In genomic region chr17:79835953-79836951, GRCh38 we compare ENCODE assay signal across 8 cellular contexts. TPM values are rescaled to one million over a fixed set of nuclear protein-coding genes. Genes with fewer than 3 reads are reported as not detected.
DNase-seq lines count a peak whose midpoint lies in the region; ATAC-seq and TF ChIP-seq lines count a peak whose summit lies in the region.

No MANE protein-coding gene starts in this region.

- peak in 1 of 2 donors; percentile 13 for TF ChIP-seq RAD21 in liver (IDR thresholded peaks at IDR 0.05)

- H3K27ac Mint-ChIP-seq in CD8-positive, alpha-beta memory T cell = peak overlapping the region in 4 of 8 donors; percentile 15 to 100 (median 68)
- peak overlapping the region; percentile 22 for H3K27ac Mint-ChIP-seq in activated naive CD8-positive, alpha-beta T cell treated with anti-CD3 and anti-CD28 coated beads, Interleukin-2, amount 50 U/mL, for 24 hours

- peak in 1 of 5 donors; percentile 48 for DNase-seq in CD8-positive, alpha-beta memory T cell
- DNase-seq in MV-4-11 (lab: John Stamatoyannopoulos, UW) (peak; percentile 87), GM20000 (ENCODE audit: low spot score) (no peak)
- DNase-seq in activated naive CD8-positive, alpha-beta T cell treated with anti-CD3 and anti-CD28 coated beads, Interleukin-2, amount 50 U/mL, for 24 hours = no peak

- 40% methylated on average over 42 of the region's 42 CpGs for WGBS in liver

- CTCF ChIA-PET in CD8-positive, alpha-beta memory T cell (lab: Charles Lee) = interaction anchor here (0.9 to 3.5 kb wide), 11 partner anchors 8 to 157 kb away, joined by 3 to 15 read pairs (median 4); no protein-coding TSS in a partner anchor

- H3K9ac ChIP-seq in liver (ENCODE audit: low read depth in 1 of 2, low read length in 2 of 2) = no peak overlapping the region

- no peaks in the 10 kb centered on the region for H3K9me3 ChIP-seq in CD8-positive, alpha-beta memory T cell (ENCODE audit: low read length)
- H3K9me3 ChIP-seq in liver (ENCODE audit: control insufficient read depth in 4 of 4, low read length in 3 of 4) = no peaks in the 10 kb centered on the region

- no peak for TF ChIP-seq CTCF in liver (IDR thresholded peaks at IDR 0.05; ENCODE audit: low read depth, low read length, missing input control)
- no peak for TF ChIP-seq CTCF in GM20000 (IDR thresholded peaks at IDR 0.05; ENCODE audit: extremely low read depth, missing control alignments)

- peaks cover 21 to 62% (median 31%) of the 10 kb centered on the region in 3 donors for H3K4me1 Mint-ChIP-seq in CD8-positive, alpha-beta memory T cell
- H3K4me1 Mint-ChIP-seq in activated naive CD8-positive, alpha-beta T cell treated with anti-CD3 and anti-CD28 coated beads, Interleukin-2, amount 50 U/mL, for 24 hours = peaks cover 41% of the 10 kb centered on the region

- H3K36me3 ChIP-seq in CD8-positive, alpha-beta memory T cell (ENCODE audit: insufficient read depth, low read length) = peaks cover 5% of the 10 kb centered on the region
- H3K36me3 ChIP-seq in liver (ENCODE audit: control insufficient read depth in 4 of 4, insufficient read depth in 3 of 4, low read depth in 1 of 4, low read length in 3 of 4) = peaks cover 0 to 4% (median 1%) of the 10 kb centered on the region in 4 donors

- H3K9me3 Mint-ChIP-seq in CD8-positive, alpha-beta memory T cell = no peaks in the 10 kb centered on the region
- H3K9me3 Mint-ChIP-seq in activated naive CD8-positive, alpha-beta T cell treated with anti-CD3 and anti-CD28 coated beads, Interleukin-2, amount 50 U/mL, for 24 hours = no peaks in the 10 kb centered on the region

- H3K27me3 Mint-ChIP-seq in CD8-positive, alpha-beta memory T cell = peaks cover 13 to 19% of the 10 kb centered on the region in 2 donors
- H3K27me3 Mint-ChIP-seq in activated naive CD8-positive, alpha-beta T cell treated with anti-CD3 and anti-CD28 coated beads, Interleukin-2, amount 50 U/mL, for 24 hours = peaks cover 13% of the 10 kb centered on the region

- H3K4me3 Mint-ChIP-seq in CD8-positive, alpha-beta memory T cell = peak overlapping the region; percentile 61 to 100 (median 97)
- H3K4me3 Mint-ChIP-seq in activated naive CD8-positive, alpha-beta T cell treated with anti-CD3 and anti-CD28 coated beads, Interleukin-2, amount 50 U/mL, for 24 hours = peak overlapping the region; percentile 88

- H3K36me3 Mint-ChIP-seq in CD8-positive, alpha-beta memory T cell = peaks cover 0 to 38% (median 5%) of the 10 kb centered on the region in 3 donors
- peaks cover 6% of the 10 kb centered on the region for H3K36me3 Mint-ChIP-seq in activated naive CD8-positive, alpha-beta T cell treated with anti-CD3 and anti-CD28 coated beads, Interleukin-2, amount 50 U/mL, for 24 hours (ENCODE audit: low read depth)

- H3K27ac ChIP-seq in CD8-positive, alpha-beta memory T cell (ENCODE audit: low read depth, low read length) = peak overlapping the region; percentile 89
- peak overlapping the region; percentile 79 to 94 for H3K27ac ChIP-seq in liver (ENCODE audit: low read depth in 1 of 2, low read length in 2 of 2)

- POLR2A ChIA-PET in CD8-positive, alpha-beta memory T cell (lab: Charles Lee) = interaction anchor here (0.7 to 9.3 kb wide), 8 partner anchors 15 to 90 kb away, joined by 3 to 79 read pairs (median 8); partner anchors contain the start of gene CBX8

- H3K27me3 ChIP-seq in CD8-positive, alpha-beta memory T cell (ENCODE audit: insufficient read depth, low read length, poor library complexity, severe bottlenecking) = peaks cover 15% of the 10 kb centered on the region
- no peaks in the 10 kb centered on the region for H3K27me3 ChIP-seq in liver (ENCODE audit: control insufficient read depth in 4 of 4, insufficient read depth in 4 of 4, low read length in 3 of 4)

- no peak for ATAC-seq in activated naive CD8-positive, alpha-beta T cell treated with anti-CD3 and anti-CD28 coated beads, Interleukin-2, amount 50 U/mL, for 24 hours
- ATAC-seq in HG02973 (IDR thresholded peaks at IDR 0.05; ENCODE audit: unreplicated experiment) (no peak), HG03095 (IDR thresholded peaks at IDR 0.05; ENCODE audit: unreplicated experiment) (no peak), HG02885 (IDR thresholded peaks at IDR 0.05; ENCODE audit: poor library complexity, unreplicated experiment) (no peak)

- peaks cover 46% of the 10 kb centered on the region for H3K4me1 ChIP-seq in CD8-positive, alpha-beta memory T cell (ENCODE audit: insufficient read depth, low read length)
- peaks cover 39 to 77% (median 48%) of the 10 kb centered on the region in 4 donors for H3K4me1 ChIP-seq in liver (ENCODE audit: control insufficient read depth in 4 of 4, insufficient read depth in 4 of 4, low read length in 3 of 4)

- peak overlapping the region; percentile 85 for H3K4me3 ChIP-seq in CD8-positive, alpha-beta memory T cell (ENCODE audit: low read length)
- peak overlapping the region; percentile 47 to 66 (median 63) for H3K4me3 ChIP-seq in liver (ENCODE audit: low read depth in 1 of 3, low read length in 3 of 3)

TF ChIP-seq in liver, 16 proteins besides CTCF, POLR2A, EP300 and RAD21:
- TF ChIP-seq HNF4A (conservative IDR thresholded peaks at IDR 0.05) = peak in 1 of 2 donors; percentile 49
- TF ChIP-seq SP1 (IDR thresholded peaks at IDR 0.05) = no peak
- no peak for TF ChIP-seq HNF4G (IDR thresholded peaks at IDR 0.05)
- no peak for TF ChIP-seq TAF1 (conservative IDR thresholded peaks at IDR 0.05)
- peak; percentile 23 to 72 for TF ChIP-seq RXRA (IDR thresholded peaks at IDR 0.05)
- TF ChIP-seq ZBTB33 (IDR thresholded peaks at IDR 0.05) = no peak
- TF ChIP-seq, protein P1, sequence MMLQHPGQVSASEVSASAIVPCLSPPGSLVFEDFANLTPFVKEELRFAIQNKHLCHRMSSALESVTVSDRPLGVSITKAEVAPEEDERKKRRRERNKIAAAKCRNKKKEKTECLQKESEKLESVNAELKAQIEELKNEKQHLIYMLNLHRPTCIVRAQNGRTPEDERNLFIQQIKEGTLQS (IDR thresholded peaks at IDR 0.05) = no peak
- TF ChIP-seq YY1 (IDR thresholded peaks at IDR 0.05) = no peak
- no peak for TF ChIP-seq FOXA2 (IDR thresholded peaks at IDR 0.05)
- TF ChIP-seq REST (IDR thresholded peaks at IDR 0.05) = peak; percentile 34
- TF ChIP-seq MAX (IDR thresholded peaks at IDR 0.05) = peak; percentile 19
- TF ChIP-seq NR2F2 (IDR thresholded peaks at IDR 0.05) = no peak
- TF ChIP-seq FOXA1 (IDR thresholded peaks at IDR 0.05) = no peak
- no peak for TF ChIP-seq JUND (IDR thresholded peaks at IDR 0.05)
- TF ChIP-seq GABPA (IDR thresholded peaks at IDR 0.05 in 1 of 2, conservative IDR thresholded peaks at IDR 0.05 in 1 of 2) = no peak
- no peak for TF ChIP-seq EGR1 (IDR thresholded peaks at IDR 0.05; ENCODE audit: low read depth in 2 of 2)
TF ChIP-seq in liver: peak in this region for 4.

RNA-seq across cellular contexts. Expression of gene CBX4, which starts 3.0 kb away (rescaled TPM):
- total RNA-seq in CD8-positive, alpha-beta memory T cell = 10 to 100 TPM in 1 of 2 experiments, 1 to 10 TPM in 1; 9.8 to 12.2 TPM
- polyA plus RNA-seq in CD8-positive, alpha-beta memory T cell = 12.1 TPM
- 1 to 10 TPM; 4.8 to 7.7 TPM for total RNA-seq in liver
- polyA plus RNA-seq in liver = 1 to 10 TPM; 4.9 to 8.9 TPM

RNA-seq across cellular contexts. Expression of gene CBX8, which starts 39.4 kb away (rescaled TPM):
- 1 to 10 TPM; 1.9 to 2.2 TPM for total RNA-seq in CD8-positive, alpha-beta memory T cell
- polyA plus RNA-seq in CD8-positive, alpha-beta memory T cell = 0.91 TPM
- total RNA-seq in liver = 1 to 10 TPM; 1.4 to 2.3 TPM
- polyA plus RNA-seq in liver = 1 to 10 TPM in 1 of 2 donors, under 1 TPM in 1; 0.75 to 2.7 TPM

RNA-seq across cellular contexts. Expression of gene CBX2, which starts 58.3 kb away (rescaled TPM):
- total RNA-seq in CD8-positive, alpha-beta memory T cell = 1 to 10 TPM; 2.0 to 2.2 TPM
- 0.10 TPM for polyA plus RNA-seq in CD8-positive, alpha-beta memory T cell
- total RNA-seq in liver = 1 to 10 TPM in 1 of 2 donors, under 1 TPM in 1; 0.33 to 2.4 TPM
- polyA plus RNA-seq in liver = under 1 TPM; 0.36 to 0.69 TPM
